In the genomic region with DNA sequence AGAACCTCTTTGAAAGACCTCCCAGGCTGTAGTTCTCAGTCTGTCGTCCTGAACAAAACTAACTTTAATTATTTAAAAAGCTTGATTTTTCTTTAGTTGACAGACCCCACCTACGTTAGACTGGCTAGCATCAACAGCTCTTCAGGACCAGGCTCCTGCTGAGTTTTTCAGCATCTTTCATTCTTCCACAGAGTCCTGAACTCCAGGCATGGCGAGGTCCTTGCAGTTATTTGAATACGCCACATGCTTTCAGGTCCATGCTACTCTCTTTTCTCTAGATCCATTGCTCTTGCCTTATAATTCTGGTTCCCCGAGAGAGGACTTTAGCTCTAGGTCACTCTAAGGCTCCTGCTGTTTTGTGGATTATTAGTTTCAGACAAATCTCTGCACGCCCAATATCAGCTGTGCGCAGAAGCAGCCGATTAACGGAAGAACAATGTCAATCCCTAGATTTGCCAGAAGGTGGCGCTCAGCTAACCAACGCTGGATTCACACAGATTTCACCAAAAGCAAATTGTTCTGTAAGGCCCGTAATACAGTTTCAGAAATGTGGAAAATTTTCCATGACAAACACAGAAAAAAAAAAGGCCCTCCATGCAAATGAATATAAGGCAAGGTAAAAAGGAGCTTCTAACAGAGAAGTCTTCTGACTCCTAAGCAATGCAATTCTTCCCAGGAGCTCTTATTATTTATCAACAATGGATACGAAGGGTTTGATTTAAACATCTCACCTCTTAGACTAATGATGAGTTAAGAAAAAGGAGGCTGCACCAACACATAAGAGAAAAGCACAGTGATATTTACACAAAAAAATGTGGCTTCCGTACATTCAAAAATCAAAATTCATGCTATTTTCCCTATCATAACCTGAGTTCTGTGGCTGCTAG, we compare ENCODE assay signal across 8 cellular contexts. TPM values are rescaled to one million over a fixed set of nuclear protein-coding genes. Genes with fewer than 3 reads are reported as not detected.
A peak's percentile ranks its signal among the peaks of the same experiment; 100 is the strongest.
DNase-seq lines count a peak whose midpoint lies in the region; ATAC-seq and TF ChIP-seq lines count a peak whose summit lies in the region.

No MANE protein-coding gene starts in this region.

- CTCF ChIA-PET in HEK293 (lab: Yijun Ruan, JAX), result interaction anchor here (0.5 to 2.6 kb wide), 44 partner anchors 8 to 1533 kb away, joined by 3 to 13 read pairs (median 4); partner anchors contain the start of genes BCO1 and GAN

- POLR2A ChIA-PET in HEK293 (lab: Yijun Ruan, JAX), result interaction anchor here (0.5 kb wide), 1 partner anchor 444 kb away, joined by 3 read pairs; no protein-coding TSS in a partner anchor

- no peaks in the 10 kb centered on the region for H3K9me3 ChIP-seq in HEK293 (ENCODE audit: control insufficient read depth, insufficient read depth, low read depth, low read length)

- H3K27me3 ChIP-seq in kidney epithelial cell (ENCODE audit: control insufficient read depth, insufficient read depth, low read length), result peaks cover 3% of the 10 kb centered on the region

- H3K27ac ChIP-seq in HEK293 (ENCODE audit: extremely low read depth, low read depth, low read length), result no peak overlapping the region

- H3K36me3 ChIP-seq in HEK293 (ENCODE audit: control insufficient read depth in 2 of 2, insufficient read depth in 1 of 2, low read length in 2 of 2), result no peaks in the 10 kb centered on the region
- H3K36me3 ChIP-seq in kidney epithelial cell (ENCODE audit: control insufficient read depth, insufficient read depth, low read length), result no peaks in the 10 kb centered on the region

- no peak overlapping the region for H3K4me3 ChIP-seq in HEK293 (ENCODE audit: low read depth, low read length)
- H3K4me3 ChIP-seq in kidney epithelial cell (ENCODE audit: low read depth, low read length), result no peak overlapping the region

- TF ChIP-seq CTCF in HEK293 (tag by site-specific recombination; IDR thresholded peaks at IDR 0.05), result 0 out of 2 replicates have a peak, but pooled peaks have one; percentile 21
- peak; percentile 76 for TF ChIP-seq CTCF in kidney epithelial cell (IDR thresholded peaks at IDR 0.05; ENCODE audit: insufficient read depth, low read length, poor library complexity, severe bottlenecking)

- ATAC-seq in HG03378 (IDR thresholded peaks at IDR 0.05; ENCODE audit: unreplicated experiment), result no peak

- no peaks in the 10 kb centered on the region for H3K4me1 ChIP-seq in HEK293 (ENCODE audit: control insufficient read depth, insufficient read depth, low read length)

- DNase-seq in COLO668 (lab: John Stamatoyannopoulos, UW; ENCODE audit: unreplicated experiment) (peak; percentile 7), RPMI7951 (ENCODE audit: low read depth) (peak; percentile 54), brain pericyte (ENCODE audit: low read depth, low spot score) (peak; percentile 36), kidney epithelial cell (ENCODE audit: low read depth) (no peak), T1000 (lab: John Stamatoyannopoulos, UW) (no peak)
- peak; percentile 28 for DNase-seq in stimulated activated CD4-positive, alpha-beta T cell treated with anti-CD3 and anti-CD28 coated beads, Interleukin-2, amount 100 ng/mL, for 4 hours (ENCODE audit: low read depth)

TF ChIP-seq in HEK293, 187 proteins besides CTCF, POLR2A, EP300 and RAD21:
- TF ChIP-seq ZSCAN23 (tag by site-specific recombination; IDR thresholded peaks at IDR 0.05) (no peak), ZNF654 (tag by site-specific recombination; IDR thresholded peaks at IDR 0.05; ENCODE audit: low read depth) (peak; percentile 54), BCL6B (tag by site-specific recombination; IDR thresholded peaks at IDR 0.05) (no peak), GFI1B (tag by site-specific recombination; IDR thresholded peaks at IDR 0.05) (peak; percentile 29; the same call in 1 of the 2 replicates)

RNA-seq across cellular contexts. Expression of gene BCO1, which starts 33.5 kb away (rescaled TPM):
- total RNA-seq in RPMI7951 (2014; rRNA removed; shearing (Covaris generic)), result not detected in 2 replicates
- total RNA-seq in kidney epithelial cell, result 0.13 and 0.14 TPM in 2 replicates

Comparison
In these comparisons a context has a peak if more than half of its experiments do, and no peak if none do; other contexts are left out.
1. DNase-seq: peak in COLO668 (single experiment), RPMI7951 (single experiment), brain pericyte (single experiment) and stimulated activated CD4-positive, alpha-beta T cell treated with anti-CD3 and anti-CD28 coated beads, Interleukin-2, amount 100 ng/mL, for 4 hours (single experiment); none in kidney epithelial cell (single experiment) and T1000 (single experiment).